In genomic region chr3:113495035-113495434, GRCh38 we compare ENCODE assay signal across 8 cellular contexts. TPM values are rescaled to one million over a fixed set of nuclear protein-coding genes. Genes with fewer than 3 reads are reported as not detected.
DNase-seq lines count a peak whose midpoint lies in the region; ATAC-seq and TF ChIP-seq lines count a peak whose summit lies in the region.

No MANE protein-coding gene starts in this region.

- H3K27ac Mint-ChIP-seq in activated CD8-positive, alpha-beta memory T cell treated with anti-CD3 and anti-CD28 coated beads, Interleukin-2, amount 10 ng/mL, durations not matched to agents 7 days and 5 days, result no peak overlapping the region
- no peak overlapping the region for H3K27ac Mint-ChIP-seq in T-helper 17 cell

- 61% methylated on average over 2 of the region's 2 CpGs for WGBS in esophagus muscularis mucosa
- 52% methylated on average over 2 of the region's 2 CpGs for WGBS in prostate gland
- 65 to 66% (median 65%) methylated on average over 2 of the region's 2 CpGs for WGBS in ovary, 3 donors

- peaks cover 8 to 52% (median 19%) of the 10 kb centered on the region in 4 donors for H3K36me3 ChIP-seq in esophagus muscularis mucosa
- no peaks in the 10 kb centered on the region for H3K36me3 ChIP-seq in prostate gland
- no peaks in the 10 kb centered on the region for H3K36me3 ChIP-seq in ovary

- H3K4me1 Mint-ChIP-seq in activated CD8-positive, alpha-beta memory T cell treated with anti-CD3 and anti-CD28 coated beads, Interleukin-2, amount 10 ng/mL, durations not matched to agents 7 days and 5 days, result no peaks in the 10 kb centered on the region
- H3K4me1 Mint-ChIP-seq in T-helper 17 cell, result peaks cover 8% of the 10 kb centered on the region

- no peak for TF ChIP-seq POLR2A in esophagus muscularis mucosa (IDR thresholded peaks at IDR 0.05; ENCODE audit: low read depth)
- no peak for TF ChIP-seq POLR2A in prostate gland (IDR thresholded peaks at IDR 0.05)
- TF ChIP-seq POLR2A in ovary (IDR thresholded peaks at IDR 0.05), result no peak

- H3K4me3 ChIP-seq in esophagus muscularis mucosa, result no peak overlapping the region
- H3K4me3 ChIP-seq in prostate gland, result no peak overlapping the region
- no peak overlapping the region for H3K4me3 ChIP-seq in ovary

- no peaks in the 10 kb centered on the region for H3K27me3 ChIP-seq in esophagus muscularis mucosa
- no peaks in the 10 kb centered on the region for H3K27me3 ChIP-seq in prostate gland (replicated peaks; ENCODE audit: insufficient read depth)
- no peaks in the 10 kb centered on the region for H3K27me3 ChIP-seq in ovary

- TF ChIP-seq CTCF in esophagus muscularis mucosa (IDR thresholded peaks at IDR 0.05) (peak; percentile 41 to 50 (median 41)), prostate gland (IDR thresholded peaks at IDR 0.05) (peak in 3 of 4 experiments; percentile 48 to 65 (median 65)), ovary (IDR thresholded peaks at IDR 0.05) (no peak)

- H3K4me1 ChIP-seq in esophagus muscularis mucosa, result no peaks in the 10 kb centered on the region
- H3K4me1 ChIP-seq in prostate gland (replicated peaks), result no peaks in the 10 kb centered on the region
- H3K4me1 ChIP-seq in ovary (ENCODE audit: insufficient read depth), result no peaks in the 10 kb centered on the region

- peaks cover 21% of the 10 kb centered on the region for H3K36me3 Mint-ChIP-seq in activated CD8-positive, alpha-beta memory T cell treated with anti-CD3 and anti-CD28 coated beads, Interleukin-2, amount 10 ng/mL, durations not matched to agents 7 days and 5 days
- peaks cover 8% of the 10 kb centered on the region for H3K36me3 Mint-ChIP-seq in T-helper 17 cell (ENCODE audit: low read depth)

- no peak for TF ChIP-seq EP300 in esophagus muscularis mucosa (IDR thresholded peaks at IDR 0.05)
- TF ChIP-seq EP300 in ovary (IDR thresholded peaks at IDR 0.05), result no peak

- DNase-seq in activated CD8-positive, alpha-beta memory T cell treated with anti-CD3 and anti-CD28 coated beads, Interleukin-2, amount 10 ng/mL, durations not matched to agents 7 days and 5 days, result peak; percentile 61
- DNase-seq in activated CD8-positive, alpha-beta memory T cell treated with anti-CD3 and anti-CD28 coated beads for 24 hours, result no peak
- DNase-seq in T-helper 17 cell (peak in 1 of 3 donors; percentile 13), esophagus muscularis mucosa (ENCODE audit: extremely low spot score) (no peak), prostate gland (ENCODE audit: low spot score) (peak; percentile 35), NCI-H1930 (lab: John Stamatoyannopoulos, UW) (no peak), ovary (no peak)

- no peaks in the 10 kb centered on the region for H3K9me3 ChIP-seq in T-helper 17 cell (ENCODE audit: control insufficient read depth, low read length, poor library complexity, severe bottlenecking)
- no peaks in the 10 kb centered on the region for H3K9me3 ChIP-seq in esophagus muscularis mucosa
- no peaks in the 10 kb centered on the region for H3K9me3 ChIP-seq in prostate gland
- no peaks in the 10 kb centered on the region for H3K9me3 ChIP-seq in ovary

- intact Hi-C loops in esophagus muscularis mucosa (cut with DNase I) (loop anchor here (2.0 kb wide), 1 partner anchor 132 kb away; no protein-coding TSS in a partner anchor), prostate gland (cut with DNase I) (loop anchor here (5.0 to 10.0 kb wide), 2 partner anchors 80 to 132 kb away; no protein-coding TSS in a partner anchor), ovary (cut with DNase I) (no loop called here)

- H3K27me3 Mint-ChIP-seq in activated CD8-positive, alpha-beta memory T cell treated with anti-CD3 and anti-CD28 coated beads, Interleukin-2, amount 10 ng/mL, durations not matched to agents 7 days and 5 days, result no peaks in the 10 kb centered on the region
- no peaks in the 10 kb centered on the region for H3K27me3 Mint-ChIP-seq in T-helper 17 cell

- H3K4me3 Mint-ChIP-seq in activated CD8-positive, alpha-beta memory T cell treated with anti-CD3 and anti-CD28 coated beads, Interleukin-2, amount 10 ng/mL, durations not matched to agents 7 days and 5 days, result no peak overlapping the region
- no peak overlapping the region for H3K4me3 Mint-ChIP-seq in T-helper 17 cell

- ATAC-seq in activated CD8-positive, alpha-beta memory T cell treated with anti-CD3 and anti-CD28 coated beads, Interleukin-2, amount 10 ng/mL, durations not matched to agents 7 days and 5 days, result peak; percentile 60
- ATAC-seq in HG02870 (IDR thresholded peaks at IDR 0.05; ENCODE audit: unreplicated experiment) (peak; percentile 47), T-helper 17 cell (peak; percentile 59)

- no peaks in the 10 kb centered on the region for H3K9me3 Mint-ChIP-seq in activated CD8-positive, alpha-beta memory T cell treated with anti-CD3 and anti-CD28 coated beads, Interleukin-2, amount 10 ng/mL, durations not matched to agents 7 days and 5 days (ENCODE audit: low read depth)

- H3K27ac ChIP-seq in esophagus muscularis mucosa (replicated peaks in 1 of 4) (no peak overlapping the region), prostate gland (no peak overlapping the region), ovary (no peak overlapping the region)

- CTCF ChIA-PET in activated CD8-positive, alpha-beta memory T cell treated with anti-CD3 and anti-CD28 coated beads, Interleukin-2, amount 10 ng/mL, durations not matched to agents 7 days and 5 days (lab: Charles Lee), result interaction anchor here (0.9 to 4.3 kb wide), 8 partner anchors 17 to 250 kb away, joined by 3 to 56 read pairs (median 6); partner anchors contain the start of gene SPICE1

RNA-seq across cellular contexts. Expression of gene SPICE1, which starts 19.9 kb away (rescaled TPM):
- total RNA-seq in activated CD8-positive, alpha-beta memory T cell treated with anti-CD3 and anti-CD28 coated beads, Interleukin-2, amount 10 ng/mL, durations not matched to agents 7 days and 5 days, result 10 to 100 TPM; 18.9 TPM
- total RNA-seq in T-helper 17 cell, result 10 to 100 TPM; 13.7 to 16.1 TPM
- total RNA-seq in esophagus muscularis mucosa, result 10 to 100 TPM in 1 of 4 donors, 1 to 10 TPM in 3; 4.8 to 12.3 (median 7.0) TPM
- total RNA-seq in prostate gland, result 10 to 100 TPM; 20.1 to 23.7 TPM
- 10 to 100 TPM; 13.9 to 24.1 (median 20.9) TPM for total RNA-seq in ovary
- 1 to 10 TPM; 5.3 to 6.6 TPM for polyA plus RNA-seq in ovary

RNA-seq across cellular contexts. Expression of gene SIDT1, which starts 37.3 kb away (rescaled TPM):
- 10 to 100 TPM; 31.6 to 51.9 TPM for total RNA-seq in activated CD8-positive, alpha-beta memory T cell treated with anti-CD3 and anti-CD28 coated beads, Interleukin-2, amount 10 ng/mL, durations not matched to agents 7 days and 5 days
- total RNA-seq in T-helper 17 cell (10 to 100 TPM; 53.8 to 62.5 TPM), esophagus muscularis mucosa (1 to 10 TPM; 1.2 to 3.8 (median 1.9) TPM), prostate gland (10 to 100 TPM; 19.9 to 31.2 TPM), ovary (10 to 100 TPM in 1 of 7 donors, 1 to 10 TPM in 3, under 1 TPM in 3; 0.40 to 12.3 (median 1.1) TPM)
- 1 to 10 TPM in 1 of 2 donors, under 1 TPM in 1; 0.34 to 1.3 TPM for polyA plus RNA-seq in ovary

RNA-seq across cellular contexts. Expression of gene CFAP44, which starts 53.7 kb away (rescaled TPM):
- total RNA-seq in activated CD8-positive, alpha-beta memory T cell treated with anti-CD3 and anti-CD28 coated beads, Interleukin-2, amount 10 ng/mL, durations not matched to agents 7 days and 5 days, result 1 to 10 TPM; 3.4 TPM
- total RNA-seq in T-helper 17 cell, result 1 to 10 TPM; 7.5 to 8.6 TPM
- total RNA-seq in esophagus muscularis mucosa, result 1 to 10 TPM; 2.7 to 5.7 (median 3.6) TPM
- total RNA-seq in prostate gland, result 10 to 100 TPM; 12.3 to 14.4 TPM
- 10 to 100 TPM in 1 of 7 donors, 1 to 10 TPM in 6; 4.8 to 27.0 (median 7.2) TPM for total RNA-seq in ovary
- 10 to 100 TPM in 1 of 2 donors, 1 to 10 TPM in 1; 9.0 to 12.2 TPM for polyA plus RNA-seq in ovary

Comparison
In these comparisons a context has a peak if more than half of its experiments do, and no peak if none do; other contexts are left out.
1. DNase-seq: peak in activated CD8-positive, alpha-beta memory T cell treated with anti-CD3 and anti-CD28 coated beads, Interleukin-2, amount 10 ng/mL, durations not matched to agents 7 days and 5 days (single experiment) and prostate gland (single experiment); none in activated CD8-positive, alpha-beta memory T cell treated with anti-CD3 and anti-CD28 coated beads for 24 hours (single experiment), esophagus muscularis mucosa (single experiment), NCI-H1930 (0 of 2) and ovary (0 of 5).
2. CTCF ChIP-seq: peak in esophagus muscularis mucosa (3 of 3) and prostate gland (3 of 4); none in ovary (0 of 3).
3. intact Hi-C loops: an anchor here in esophagus muscularis mucosa (2.0 kb wide) and prostate gland (5.0 to 10.0 kb wide); none called in ovary.
4. Peak in every context shown above with its lines, with median percentiles within 50 percentile points of each other: ATAC-seq.